ENCODE assay signal across 1 cellular context in genomic region chr6:27378406-27378805, GRCh38. TPM values are rescaled to one million over a fixed set of nuclear protein-coding genes. Genes with fewer than 3 reads are reported as not detected.
"Had no signal": no experiment of that assay in that cellular context is flagged by ENCODE, and none has a peak within 500 bp of the region (broad histone marks: within the 10 kb centered on the region; RNA-seq: fewer than 3 reads in every experiment).

No MANE protein-coding gene starts in this region.

RNA-seq across cellular contexts. Expression of gene ZNF391, which starts 10.2 kb away (rescaled TPM):
- total RNA-seq: OCI-LY7 had no signal
